8 cellular contexts compared by ENCODE assay signal in genomic region chr16:56189990-56190902, GRCh38. TPM values are rescaled to one million over a fixed set of nuclear protein-coding genes. Genes with fewer than 3 reads are reported as not detected.
DNase-seq lines count a peak whose midpoint lies in the region; ATAC-seq and TF ChIP-seq lines count a peak whose summit lies in the region.

No MANE protein-coding gene starts in this region.

- peaks cover 0 to 7% of the 10 kb centered on the region in 2 donors for H3K4me1 ChIP-seq in adrenal gland (replicated peaks in 1 of 2)

- H3K36me3 ChIP-seq in adrenal gland (replicated peaks in 1 of 2), result no peaks in the 10 kb centered on the region

- 7 to 10% (median 8%) methylated on average over 21 to 35 of the region's 35 CpGs for WGBS in adrenal gland, 4 donors

- intact Hi-C loops in adrenal gland (cut with DNase I), result no loop called here

- DNase-seq in HFF-Myc (ENCODE audit: extremely low read depth, low read depth) (no peak), adrenal gland (no peak), immature natural killer cell (no peak), GDM1 (lab: John Stamatoyannopoulos, UW) (no peak), cortex of kidney (lab: John Stamatoyannopoulos, UW) (no peak), NCI-H2227 (lab: John Stamatoyannopoulos, UW; ENCODE audit: unreplicated experiment) (no peak)
- no peak for DNase-seq in effector CD4-positive, alpha-beta T cell

- H3K4me3 ChIP-seq in HFF-Myc (replicated peaks; ENCODE audit: low read depth, low read length) (peak overlapping the region; percentile 17; the same call in 1 of the 2 replicates), adrenal gland (peak overlapping the region in 1 of 4 donors; percentile 64)

- TF ChIP-seq CTCF in HFF-Myc (IDR thresholded peaks at IDR 0.05; ENCODE audit: low read depth, low read length, missing control alignments) (no peak), adrenal gland (IDR thresholded peaks at IDR 0.05) (no peak)

- H3K4me1 Mint-ChIP-seq in immature natural killer cell, result peaks cover 26 to 30% of the 10 kb centered on the region in 2 donors
- H3K4me1 Mint-ChIP-seq in stimulated activated memory B cell treated with anti-CD40 and anti-IgM and Interleukin-4, amounts not matched to agents 10 μg/mL and 1 μg/mL and 100 μg/mL, for 72 hours, result peaks cover 37% of the 10 kb centered on the region

- peak overlapping the region in 4 of 5 donors; percentile 18 to 84 (median 70) for H3K27ac ChIP-seq in adrenal gland

- no peaks in the 10 kb centered on the region for H3K36me3 Mint-ChIP-seq in immature natural killer cell
- no peaks in the 10 kb centered on the region for H3K36me3 Mint-ChIP-seq in stimulated activated memory B cell treated with anti-CD40 and anti-IgM and Interleukin-4, amounts not matched to agents 10 μg/mL and 1 μg/mL and 100 μg/mL, for 72 hours

- H3K27ac Mint-ChIP-seq in immature natural killer cell, result peak overlapping the region in 5 of 6 donors; percentile 51 to 71 (median 58)
- H3K27ac Mint-ChIP-seq in stimulated activated memory B cell treated with anti-CD40 and anti-IgM and Interleukin-4, amounts not matched to agents 10 μg/mL and 1 μg/mL and 100 μg/mL, for 72 hours, result no peak overlapping the region

- peak; percentile 24 for ATAC-seq in stimulated activated memory B cell treated with anti-CD40 and anti-IgM and Interleukin-4, amounts not matched to agents 10 μg/mL and 1 μg/mL and 100 μg/mL, for 72 hours

- no peaks in the 10 kb centered on the region for H3K9me3 ChIP-seq in adrenal gland (replicated peaks in 1 of 3)

- peaks cover 18% of the 10 kb centered on the region for H3K27me3 ChIP-seq in adrenal gland

- H3K27me3 Mint-ChIP-seq in immature natural killer cell (ENCODE audit: low read depth in 3 of 3), result peaks cover 17 to 42% (median 40%) of the 10 kb centered on the region in 3 donors
- peaks cover 39% of the 10 kb centered on the region for H3K27me3 Mint-ChIP-seq in stimulated activated memory B cell treated with anti-CD40 and anti-IgM and Interleukin-4, amounts not matched to agents 10 μg/mL and 1 μg/mL and 100 μg/mL, for 72 hours

- peak overlapping the region; percentile 78 to 86 (median 83) for H3K4me3 Mint-ChIP-seq in immature natural killer cell
- H3K4me3 Mint-ChIP-seq in stimulated activated memory B cell treated with anti-CD40 and anti-IgM and Interleukin-4, amounts not matched to agents 10 μg/mL and 1 μg/mL and 100 μg/mL, for 72 hours, result peak overlapping the region; percentile 67

- no peak for TF ChIP-seq POLR2A in adrenal gland (IDR thresholded peaks at IDR 0.05)

- H3K9me3 Mint-ChIP-seq in immature natural killer cell, result no peaks in the 10 kb centered on the region
- H3K9me3 Mint-ChIP-seq in stimulated activated memory B cell treated with anti-CD40 and anti-IgM and Interleukin-4, amounts not matched to agents 10 μg/mL and 1 μg/mL and 100 μg/mL, for 72 hours, result no peaks in the 10 kb centered on the region

RNA-seq across cellular contexts. Expression of gene GNAO1, which starts 1.0 kb away (rescaled TPM):
- 10 to 100 TPM in 2 of 8 donors, 1 to 10 TPM in 6; 2.1 to 15.7 (median 5.9) TPM for total RNA-seq in adrenal gland
- polyA plus RNA-seq in adrenal gland, result 10 to 100 TPM in 2 of 3 donors, 1 to 10 TPM in 1; 3.9 to 36.6 (median 13.5) TPM
- under 1 TPM in 2 of 3 donors, not detected in 1; 0.45 to 0.88 TPM for polyA plus RNA-seq in immature natural killer cell
